Comparison of ENCODE assay signal across 11 cellular contexts in the genomic region with DNA sequence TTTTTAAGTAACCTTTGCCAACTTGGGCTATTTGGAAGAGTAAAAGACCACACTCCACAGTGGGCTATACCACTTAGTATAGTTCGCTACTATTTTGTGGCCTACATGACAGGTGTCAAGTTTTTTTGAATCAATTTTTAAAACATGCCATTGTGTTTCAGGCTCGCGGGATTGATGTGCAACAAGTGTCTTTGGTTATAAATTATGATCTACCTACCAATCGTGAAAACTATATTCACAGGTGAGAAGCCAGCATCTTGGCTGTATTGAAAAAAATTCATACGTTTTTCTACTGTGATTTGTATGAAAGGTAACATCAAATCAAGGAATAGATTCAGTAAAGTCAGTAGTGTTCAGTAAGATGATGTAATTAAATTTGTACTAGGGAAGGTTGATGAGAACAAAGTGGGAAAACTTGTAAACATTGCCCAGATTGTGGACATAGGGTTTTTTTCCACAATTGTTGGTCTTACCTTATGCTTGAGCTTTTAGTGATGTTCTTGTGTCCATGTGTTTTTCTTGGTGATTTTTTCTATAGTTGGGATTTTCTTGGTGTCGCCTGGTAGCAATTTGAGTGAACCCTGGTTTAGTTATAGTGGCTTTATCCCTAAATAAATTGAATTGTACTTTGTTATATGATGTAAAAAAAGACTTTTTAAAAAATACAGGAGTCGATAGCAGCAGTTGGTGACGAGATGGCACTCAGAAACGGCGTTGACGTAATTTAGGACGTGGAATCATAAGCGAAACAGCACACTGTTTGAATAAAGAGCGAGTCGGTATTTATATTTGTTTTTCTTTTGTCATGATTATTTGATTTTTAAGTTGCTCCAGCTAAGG. TPM values are rescaled to one million over a fixed set of nuclear protein-coding genes. Genes with fewer than 3 reads are reported as not detected.
DNase-seq lines count a peak whose midpoint lies in the region; TF ChIP-seq lines count a peak whose summit lies in the region.
"Had no signal": no experiment of that assay in that cellular context is flagged by ENCODE, and none has a peak within 500 bp of the region (broad histone marks: within the 10 kb centered on the region; RNA-seq: fewer than 3 reads in every experiment).

No MANE protein-coding gene starts in this region.

- H3K4me1 ChIP-seq in parathyroid adenoma = peaks cover 20% of the 10 kb centered on the region
- peaks cover 8% of the 10 kb centered on the region for H3K4me1 ChIP-seq in SJCRH30

- DNase-seq in T-helper 1 cell (no peak), NAMALWA (ENCODE audit: low spot score) (peak; percentile 38), choroid plexus epithelial cell (ENCODE audit: low read depth) (peak; percentile 5), hepatic stellate cell (ENCODE audit: low spot score) (no peak), SJCRH30 (no peak), globus pallidus (ENCODE audit: low spot score) (no peak)
- DNase-seq: head of caudate nucleus, NCI-H774 had no signal

- no peaks in the 10 kb centered on the region for H3K27me3 Mint-ChIP-seq in T-helper 1 cell treated with Interleukin-12 subunit alpha and Interleukin-12 subunit beta and Interleukin-4 antibody, amounts not matched to agents 30 μg/mL and 1 μg/mL, for 36 hours (ENCODE audit: low read depth)

- H3K27ac Mint-ChIP-seq in T-helper 1 cell treated with Interleukin-12 subunit alpha and Interleukin-12 subunit beta and Interleukin-4 antibody, amounts not matched to agents 30 μg/mL and 1 μg/mL, for 36 hours = peak overlapping the region; percentile 12

- no peak for TF ChIP-seq CTCF in choroid plexus epithelial cell (conservative IDR thresholded peaks at IDR 0.05; ENCODE audit: low read depth, low read length)
- no peak for TF ChIP-seq CTCF in parathyroid adenoma (IDR thresholded peaks at IDR 0.05)

- H3K4me1 Mint-ChIP-seq in T-helper 1 cell treated with Interleukin-12 subunit alpha and Interleukin-12 subunit beta and Interleukin-4 antibody, amounts not matched to agents 30 μg/mL and 1 μg/mL, for 36 hours (ENCODE audit: low read depth) = peaks cover 50% of the 10 kb centered on the region

- peaks cover 19% of the 10 kb centered on the region for H3K79me2 ChIP-seq in parathyroid adenoma

- no peak overlapping the region for H3K27ac ChIP-seq in parathyroid adenoma
- no peak overlapping the region for H3K27ac ChIP-seq in SJCRH30
- H3K27ac ChIP-seq: prostate gland had no signal

- no peak overlapping the region for H2AFZ ChIP-seq in parathyroid adenoma

- no peak overlapping the region for H3K9ac ChIP-seq in parathyroid adenoma

- H3K4me3 Mint-ChIP-seq in T-helper 1 cell treated with Interleukin-12 subunit alpha and Interleukin-12 subunit beta and Interleukin-4 antibody, amounts not matched to agents 30 μg/mL and 1 μg/mL, for 36 hours = peak overlapping the region; percentile 59

- peaks cover 78% of the 10 kb centered on the region for H3K36me3 Mint-ChIP-seq in T-helper 1 cell treated with Interleukin-12 subunit alpha and Interleukin-12 subunit beta and Interleukin-4 antibody, amounts not matched to agents 30 μg/mL and 1 μg/mL, for 36 hours (ENCODE audit: low read depth)

- H3K4me3 ChIP-seq in choroid plexus epithelial cell (ENCODE audit: low read depth, low read length) (peak overlapping the region; percentile 99), parathyroid adenoma (ENCODE audit: low read depth, low read length) (no peak overlapping the region), SJCRH30 (no peak overlapping the region)

- H3K27me3 ChIP-seq in parathyroid adenoma (ENCODE audit: control insufficient read depth, insufficient read depth, low read length) (no peaks in the 10 kb centered on the region), SJCRH30 (no peaks in the 10 kb centered on the region)

- H3K36me3 ChIP-seq in parathyroid adenoma (ENCODE audit: control insufficient read depth, insufficient read depth, low read length) (peaks cover 7% of the 10 kb centered on the region), SJCRH30 (peaks cover 92% of the 10 kb centered on the region)

- peak overlapping the region; percentile 13 for H3K4me2 ChIP-seq in parathyroid adenoma (ENCODE audit: low read length)

- H3K9me3 Mint-ChIP-seq in T-helper 1 cell treated with Interleukin-12 subunit alpha and Interleukin-12 subunit beta and Interleukin-4 antibody, amounts not matched to agents 30 μg/mL and 1 μg/mL, for 36 hours = no peaks in the 10 kb centered on the region

- no peaks in the 10 kb centered on the region for H3K9me3 ChIP-seq in parathyroid adenoma (ENCODE audit: control insufficient read depth, low read length)
- no peaks in the 10 kb centered on the region for H3K9me3 ChIP-seq in SJCRH30 (replicated peaks)
- H3K9me3 ChIP-seq: prostate gland had no signal

RNA-seq across cellular contexts. Expression of a gene that starts 4.5 kb away (rescaled TPM):
- total RNA-seq in SJCRH30 (2014; rRNA removed; shearing (Covaris generic)) = 261 and 315 TPM in 2 replicates

RNA-seq across cellular contexts. Expression of a gene that starts 18.4 kb away (rescaled TPM):
- 85.5 and 96.6 TPM in 2 replicates for total RNA-seq in SJCRH30 (2014; rRNA removed; shearing (Covaris generic))

RNA-seq across cellular contexts. Expression of a gene that starts 54.6 kb away (rescaled TPM):
- not detected in 2 replicates for total RNA-seq in SJCRH30 (2014; rRNA removed; shearing (Covaris generic))
- total RNA-seq: prostate gland had no signal

Comparison
In these comparisons a context has a peak if more than half of its experiments do, and no peak if none do; other contexts are left out.
1. DNase-seq: peak in NAMALWA (single experiment) and choroid plexus epithelial cell (single experiment); none in T-helper 1 cell (0 of 5), hepatic stellate cell (single experiment), SJCRH30 (0 of 2) and globus pallidus (single experiment).